Comparison of ENCODE assay signal across 9 cellular contexts in genomic region chr3:195150194-195151118, GRCh38.
DNase-seq lines count a peak whose midpoint lies in the region; TF ChIP-seq lines count a peak whose summit lies in the region.
"Had no signal": no experiment of that assay in that cellular context is flagged by ENCODE, and none has a peak within 500 bp of the region (broad histone marks: within the 10 kb centered on the region; RNA-seq: fewer than 3 reads in every experiment).

No MANE protein-coding gene starts in this region.

- peaks cover 33% of the 10 kb centered on the region for H3K4me1 ChIP-seq in parathyroid adenoma

- peaks cover 3% of the 10 kb centered on the region for H3K36me3 Mint-ChIP-seq in activated T-cell treated with anti-CD3 and anti-CD28 coated beads, Interleukin-2, amount 50 U/mL, for 24 hours (ENCODE audit: low read depth)
- H3K36me3 Mint-ChIP-seq in activated naive CD4-positive, alpha-beta T cell treated with anti-CD3 and anti-CD28 coated beads for 36 hours (ENCODE audit: low read depth): peaks cover 1% of the 10 kb centered on the region

- peak overlapping the region; percentile 67 for H2AFZ ChIP-seq in parathyroid adenoma

- no peaks in the 10 kb centered on the region for H3K36me3 ChIP-seq in parathyroid adenoma (ENCODE audit: control insufficient read depth, insufficient read depth, low read length)

- H3K4me3 Mint-ChIP-seq in activated T-cell treated with anti-CD3 and anti-CD28 coated beads, Interleukin-2, amount 50 U/mL, for 24 hours: peak overlapping the region; percentile 50
- peak overlapping the region; percentile 23 for H3K4me3 Mint-ChIP-seq in activated naive CD4-positive, alpha-beta T cell treated with anti-CD3 and anti-CD28 coated beads for 36 hours

- peaks cover 45% of the 10 kb centered on the region for H3K4me1 Mint-ChIP-seq in activated T-cell treated with anti-CD3 and anti-CD28 coated beads, Interleukin-2, amount 50 U/mL, for 24 hours (ENCODE audit: low read depth)
- peaks cover 24% of the 10 kb centered on the region for H3K4me1 Mint-ChIP-seq in activated naive CD4-positive, alpha-beta T cell treated with anti-CD3 and anti-CD28 coated beads for 36 hours (ENCODE audit: low read depth)

- CTCF ChIA-PET in activated naive CD4-positive, alpha-beta T cell treated with anti-CD3 and anti-CD28 coated beads for 36 hours (lab: Charles Lee): interaction anchor here (1.2 kb wide), 1 partner anchor 72 kb away, joined by 3 read pairs; no protein-coding TSS in a partner anchor

- H3K27ac ChIP-seq in parathyroid adenoma: peak overlapping the region; percentile 65

- H3K9me3 Mint-ChIP-seq in activated T-cell treated with anti-CD3 and anti-CD28 coated beads, Interleukin-2, amount 50 U/mL, for 24 hours: no peaks in the 10 kb centered on the region
- H3K9me3 Mint-ChIP-seq in activated naive CD4-positive, alpha-beta T cell treated with anti-CD3 and anti-CD28 coated beads for 36 hours: no peaks in the 10 kb centered on the region

- H3K27ac Mint-ChIP-seq in activated T-cell treated with anti-CD3 and anti-CD28 coated beads, Interleukin-2, amount 50 U/mL, for 24 hours: peak overlapping the region; percentile 79
- H3K27ac Mint-ChIP-seq in activated naive CD4-positive, alpha-beta T cell treated with anti-CD3 and anti-CD28 coated beads for 36 hours: peak overlapping the region; percentile 36

- H3K9me3 ChIP-seq in parathyroid adenoma (ENCODE audit: control insufficient read depth, low read length): no peaks in the 10 kb centered on the region

- no peaks in the 10 kb centered on the region for H3K27me3 ChIP-seq in parathyroid adenoma (ENCODE audit: control insufficient read depth, insufficient read depth, low read length)

- H3K4me2 ChIP-seq in parathyroid adenoma (ENCODE audit: low read length): no peak overlapping the region

- no peaks in the 10 kb centered on the region for H3K27me3 Mint-ChIP-seq in activated T-cell treated with anti-CD3 and anti-CD28 coated beads, Interleukin-2, amount 50 U/mL, for 24 hours
- H3K27me3 Mint-ChIP-seq in activated naive CD4-positive, alpha-beta T cell treated with anti-CD3 and anti-CD28 coated beads for 36 hours (ENCODE audit: low read depth): peaks cover 6% of the 10 kb centered on the region

- no peak for DNase-seq in activated T-cell treated with anti-CD3 and anti-CD28 coated beads, Interleukin-2, amount 50 U/mL, for 24 hours
- DNase-seq in activated T-cell treated with anti-CD3 and anti-CD28 coated beads, Interleukin-2, amount 50 U/mL, for 1 hour: no peak
- DNase-seq in NCI-H1092 treated with DMSO at 0.1 percent for 48 hours (lab: John Stamatoyannopoulos, UW) (peak; percentile 80), cardiac septum (ENCODE audit: low spot score) (peak; percentile 85), DMS114 treated with DMSO at 0.1 percent for 48 hours (lab: John Stamatoyannopoulos, UW; ENCODE audit: unreplicated experiment) (no peak), NCI-H1930 (lab: John Stamatoyannopoulos, UW) (no peak)
- DNase-seq in activated naive CD4-positive, alpha-beta T cell treated with anti-CD3 and anti-CD28 coated beads for 36 hours: no peak
- DNase-seq: DND-41 had no signal

- peaks cover 6% of the 10 kb centered on the region for H3K79me2 ChIP-seq in parathyroid adenoma

- H3K9ac ChIP-seq in parathyroid adenoma: no peak overlapping the region

- intact Hi-C loops in activated naive CD4-positive, alpha-beta T cell treated with anti-CD3 and anti-CD28 coated beads for 36 hours (cut with micrococcal nuclease): no loop called here
- intact Hi-C loops in cardiac septum (cut with DNase I): loop anchor here (5.0 kb wide), 2 partner anchors 33 to 92 kb away; no protein-coding TSS in a partner anchor

- H3K4me3 ChIP-seq in parathyroid adenoma (ENCODE audit: low read depth, low read length): no peak overlapping the region

- TF ChIP-seq CTCF in parathyroid adenoma (IDR thresholded peaks at IDR 0.05): no peak

Comparison
In these comparisons a context has a peak if more than half of its experiments do, and no peak if none do; other contexts are left out.
1. DNase-seq: peak in NCI-H1092 treated with DMSO at 0.1 percent for 48 hours (single experiment) and cardiac septum (single experiment); none in activated T-cell treated with anti-CD3 and anti-CD28 coated beads, Interleukin-2, amount 50 U/mL, for 24 hours (single experiment), activated T-cell treated with anti-CD3 and anti-CD28 coated beads, Interleukin-2, amount 50 U/mL, for 1 hour (single experiment), activated naive CD4-positive, alpha-beta T cell treated with anti-CD3 and anti-CD28 coated beads for 36 hours (single experiment), DMS114 treated with DMSO at 0.1 percent for 48 hours (single experiment) and NCI-H1930 (0 of 2).